Comparison of ENCODE assay signal across 7 cellular contexts in genomic region chr1:121269973-121270372, GRCh38.
DNase-seq lines count a peak whose midpoint lies in the region; ATAC-seq, FAIRE-seq and TF ChIP-seq lines count a peak whose summit lies in the region.
"Not testable (repeated sequence)": the region's sequence is repeated elsewhere in the genome, so short reads cannot be mapped to it uniquely, and the experiment has no call there.

No MANE protein-coding gene starts in this region.

- CTCF ChIA-PET in OCI-LY7 (lab: Charles Lee; ENCODE audit: unreplicated experiment); activated CD4-positive, alpha-beta memory T cell treated with anti-CD3 and anti-CD28 coated beads for 36 hours (lab: Charles Lee): not testable (repeated sequence)

- intact Hi-C loops in OCI-LY7 (cut with micrococcal nuclease; ENCODE audit: unreplicated experiment); activated CD4-positive, alpha-beta memory T cell treated with anti-CD3 and anti-CD28 coated beads for 36 hours (cut with micrococcal nuclease); heart right ventricle (cut with DNase I): not testable (repeated sequence)

- H3K27ac Mint-ChIP-seq in activated CD4-positive, alpha-beta memory T cell treated with anti-CD3 and anti-CD28 coated beads for 36 hours, result peak overlapping the region; percentile 73
- H3K27ac Mint-ChIP-seq in activated naive CD8-positive, alpha-beta T cell treated with anti-CD3 and anti-CD28 coated beads for 36 hours, result peak overlapping the region; percentile 92
- peak overlapping the region; percentile 83 to 92 for H3K27ac Mint-ChIP-seq in natural killer cell treated with Interleukin-12 subunit alpha and Interleukin-12 subunit beta and Interleukin-15 and Interleukin-18, amount 100 ng/mL, for 72 hours

- not testable (repeated sequence) for H3K27me3 ChIP-seq in heart right ventricle

- not testable (repeated sequence) for H2AFZ ChIP-seq in OCI-LY7 (ENCODE audit: low read length)

- H3K36me3 ChIP-seq in OCI-LY7 (ENCODE audit: insufficient read depth, low read length); heart right ventricle: not testable (repeated sequence)

- H3K79me2 ChIP-seq in OCI-LY7 (ENCODE audit: insufficient read depth, low read depth, low read length), result not testable (repeated sequence)

- H3K27me3 Mint-ChIP-seq in activated CD4-positive, alpha-beta memory T cell treated with anti-CD3 and anti-CD28 coated beads for 36 hours; activated naive CD8-positive, alpha-beta T cell treated with anti-CD3 and anti-CD28 coated beads for 36 hours; natural killer cell treated with Interleukin-12 subunit alpha and Interleukin-12 subunit beta and Interleukin-15 and Interleukin-18, amount 100 ng/mL, for 72 hours: not testable (repeated sequence)

- BruUV-seq in OCI-LY7 (replicated peaks; lab: Mats Ljungman, UMichigan), result not testable (repeated sequence)

- H3K9me2 ChIP-seq in OCI-LY7 (ENCODE audit: insufficient read depth, low read length), result not testable (repeated sequence)

- DNase-seq in GM19239 (ENCODE audit: insufficient read length, low spot score); OCI-LY7 (ENCODE audit: low spot score); activated CD4-positive, alpha-beta memory T cell treated with anti-CD3 and anti-CD28 coated beads for 36 hours; activated naive CD8-positive, alpha-beta T cell treated with anti-CD3 and anti-CD28 coated beads for 36 hours; heart right ventricle; natural killer cell treated with Interleukin-12 subunit alpha and Interleukin-12 subunit beta and Interleukin-15 and Interleukin-18, amount 100 ng/mL, for 72 hours (ENCODE audit: low spot score): not testable (repeated sequence)

- H3K4me1 Mint-ChIP-seq in activated CD4-positive, alpha-beta memory T cell treated with anti-CD3 and anti-CD28 coated beads for 36 hours (ENCODE audit: low read depth); activated naive CD8-positive, alpha-beta T cell treated with anti-CD3 and anti-CD28 coated beads for 36 hours: not testable (repeated sequence)
- H3K4me1 Mint-ChIP-seq in natural killer cell treated with Interleukin-12 subunit alpha and Interleukin-12 subunit beta and Interleukin-15 and Interleukin-18, amount 100 ng/mL, for 72 hours (ENCODE audit: low read depth in 2 of 2), result peaks cover 9 to 17% of the 10 kb centered on the region in 2 donors

- H3K4me3 ChIP-seq in OCI-LY7 (ENCODE audit: low read depth, low read length, poor library complexity, severe bottlenecking); heart right ventricle: not testable (repeated sequence)

- TF ChIP-seq CTCF in OCI-LY7 (conservative IDR thresholded peaks at IDR 0.05; ENCODE audit: low read length); heart right ventricle (IDR thresholded peaks at IDR 0.05): not testable (repeated sequence)

- H3K9me3 Mint-ChIP-seq in activated CD4-positive, alpha-beta memory T cell treated with anti-CD3 and anti-CD28 coated beads for 36 hours; activated naive CD8-positive, alpha-beta T cell treated with anti-CD3 and anti-CD28 coated beads for 36 hours; natural killer cell treated with Interleukin-12 subunit alpha and Interleukin-12 subunit beta and Interleukin-15 and Interleukin-18, amount 100 ng/mL, for 72 hours: not testable (repeated sequence)

- not testable (repeated sequence) for H3K4me1 ChIP-seq in OCI-LY7 (ENCODE audit: insufficient read depth, low read length, poor library complexity, severe bottlenecking); heart right ventricle

- H3K4me2 ChIP-seq in OCI-LY7 (ENCODE audit: low read length), result peak overlapping the region; percentile 45

- ATAC-seq in HG02885 (IDR thresholded peaks at IDR 0.05; ENCODE audit: poor library complexity, unreplicated experiment) (peak; percentile 40), heart right ventricle (peak in 5 of 8 donors; percentile 47 to 61 (median 49))
- peak; percentile 64 to 71 for ATAC-seq in natural killer cell treated with Interleukin-12 subunit alpha and Interleukin-12 subunit beta and Interleukin-15 and Interleukin-18, amount 100 ng/mL, for 72 hours

- POLR2A ChIA-PET in OCI-LY7 (lab: Charles Lee); activated CD4-positive, alpha-beta memory T cell treated with anti-CD3 and anti-CD28 coated beads for 36 hours (lab: Charles Lee): not testable (repeated sequence)

- peak; percentile 77 for FAIRE-seq in GM19239 (lab: Jason Lieb, UNC)

- no CpG with 5 or more reads among the region's 3 CpGs for WGBS in heart right ventricle, 2 donors

- not testable (repeated sequence) for H3K36me3 Mint-ChIP-seq in activated CD4-positive, alpha-beta memory T cell treated with anti-CD3 and anti-CD28 coated beads for 36 hours; activated naive CD8-positive, alpha-beta T cell treated with anti-CD3 and anti-CD28 coated beads for 36 hours; natural killer cell treated with Interleukin-12 subunit alpha and Interleukin-12 subunit beta and Interleukin-15 and Interleukin-18, amount 100 ng/mL, for 72 hours

- not testable (repeated sequence) for H3K9me3 ChIP-seq in OCI-LY7 (ENCODE audit: low read length); heart right ventricle

- not testable (repeated sequence) for H4K20me1 ChIP-seq in OCI-LY7 (ENCODE audit: insufficient read depth, low read length)

- H3K27ac ChIP-seq in OCI-LY7 (ENCODE audit: low read depth, low read length, poor library complexity, severe bottlenecking); heart right ventricle: not testable (repeated sequence)

- H3K4me3 Mint-ChIP-seq in activated CD4-positive, alpha-beta memory T cell treated with anti-CD3 and anti-CD28 coated beads for 36 hours, result peak overlapping the region; percentile 71
- peak overlapping the region; percentile 81 for H3K4me3 Mint-ChIP-seq in activated naive CD8-positive, alpha-beta T cell treated with anti-CD3 and anti-CD28 coated beads for 36 hours
- peak overlapping the region; percentile 89 for H3K4me3 Mint-ChIP-seq in natural killer cell treated with Interleukin-12 subunit alpha and Interleukin-12 subunit beta and Interleukin-15 and Interleukin-18, amount 100 ng/mL, for 72 hours
